ENCODE assay signal across 1 cellular context in the genomic region with DNA sequence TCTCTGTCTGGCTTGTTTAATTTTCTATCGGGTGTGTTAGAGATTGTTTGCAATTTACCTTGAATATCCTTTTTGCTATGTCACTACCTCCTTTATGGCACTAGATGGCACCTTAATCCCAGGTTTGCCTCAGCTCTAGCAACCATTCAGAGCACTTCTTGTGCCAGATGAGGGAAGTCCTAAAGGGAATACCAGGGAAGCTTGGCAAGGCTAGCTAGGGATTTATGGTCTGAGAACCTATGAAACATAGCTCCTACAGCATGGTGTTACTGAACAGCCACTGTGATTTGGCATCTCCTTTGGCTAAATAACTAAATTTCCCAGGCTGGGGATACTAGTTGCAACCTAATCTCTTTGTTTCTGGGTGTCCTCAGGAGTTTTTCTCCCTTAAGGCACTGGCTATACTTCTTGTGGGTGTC.
TF ChIP-seq lines count a peak whose summit lies in the region.

No MANE protein-coding gene starts in this region.

TF ChIP-seq in SK-N-SH treated with all-trans-retinoic acid at 6 μM for 48 hours, 23 proteins besides CTCF, POLR2A, EP300 and RAD21 (continued from another document):
- TF ChIP-seq, protein P1, sequence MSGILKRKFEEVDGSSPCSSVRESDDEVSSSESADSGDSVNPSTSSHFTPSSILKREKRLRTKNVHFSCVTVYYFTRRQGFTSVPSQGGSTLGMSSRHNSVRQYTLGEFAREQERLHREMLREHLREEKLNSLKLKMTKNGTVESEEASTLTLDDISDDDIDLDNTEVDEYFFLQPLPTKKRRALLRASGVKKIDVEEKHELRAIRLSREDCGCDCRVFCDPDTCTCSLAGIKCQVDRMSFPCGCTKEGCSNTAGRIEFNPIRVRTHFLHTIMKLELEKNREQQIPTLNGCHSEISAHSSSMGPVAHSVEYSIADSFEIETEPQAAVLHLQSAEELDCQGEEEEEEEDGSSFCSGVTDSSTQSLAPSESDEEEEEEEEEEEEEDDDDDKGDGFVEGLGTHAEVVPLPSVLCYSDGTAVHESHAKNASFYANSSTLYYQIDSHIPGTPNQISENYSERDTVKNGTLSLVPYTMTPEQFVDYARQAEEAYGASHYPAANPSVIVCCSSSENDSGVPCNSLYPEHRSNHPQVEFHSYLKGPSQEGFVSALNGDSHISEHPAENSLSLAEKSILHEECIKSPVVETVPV (CRISPR knock-in tag; IDR thresholded peaks at IDR 0.05): no peak
- no peak for TF ChIP-seq SNAI2 (CRISPR knock-in tag; IDR thresholded peaks at IDR 0.05)
- no peak for TF ChIP-seq ZNF565 (CRISPR knock-in tag; conservative IDR thresholded peaks at IDR 0.05; ENCODE audit: low read depth)
- TF ChIP-seq BACH2 (CRISPR knock-in tag; IDR thresholded peaks at IDR 0.05; ENCODE audit: borderline replicate concordance): no peak
- TF ChIP-seq TOX (CRISPR knock-in tag; IDR thresholded peaks at IDR 0.05; ENCODE audit: borderline replicate concordance): no peak
- TF ChIP-seq ZNF70 (CRISPR knock-in tag; IDR thresholded peaks at IDR 0.05): no peak
- no peak for TF ChIP-seq ARNTL (CRISPR knock-in tag; IDR thresholded peaks at IDR 0.05; ENCODE audit: borderline replicate concordance, low read depth)
